In the genomic region with DNA sequence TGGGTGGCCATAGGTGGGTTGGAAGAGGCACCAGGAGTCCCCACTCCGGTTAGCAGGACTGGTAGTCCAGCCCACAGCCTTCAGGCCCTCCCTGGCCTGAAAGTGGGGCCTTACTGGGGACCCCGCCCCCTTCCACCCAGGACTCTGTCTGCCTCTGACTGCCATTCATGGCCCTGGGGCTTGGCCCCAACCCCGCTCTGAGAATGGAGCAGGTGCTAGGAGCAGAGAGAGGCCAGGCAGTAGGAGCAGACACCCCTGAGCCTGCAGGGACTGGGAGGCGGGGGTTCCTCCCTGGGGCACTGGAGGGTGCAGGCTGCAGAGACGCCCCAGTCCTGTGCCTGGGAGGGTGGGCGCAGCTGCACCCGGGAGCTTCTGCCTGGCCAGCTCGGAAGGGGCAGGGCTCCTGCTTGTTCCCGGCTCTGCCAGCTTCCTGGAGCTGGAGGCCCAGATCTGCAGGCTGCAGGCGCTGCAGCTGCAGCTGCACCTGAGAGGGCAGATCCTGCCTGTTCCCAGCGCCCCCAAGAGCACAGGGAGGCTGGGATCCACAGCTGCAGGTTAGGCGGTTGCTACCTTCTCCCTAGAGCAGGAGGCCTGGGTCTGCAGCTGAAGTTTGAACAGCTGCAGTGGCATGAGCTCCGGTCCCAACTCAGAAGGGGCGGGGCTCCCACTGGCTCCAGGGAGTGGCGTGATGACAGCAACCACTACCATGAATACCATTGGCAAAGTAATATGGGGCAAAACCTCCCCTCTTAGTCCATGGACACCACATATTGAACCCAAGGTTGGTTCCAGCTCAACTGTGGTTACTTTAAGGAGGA, we compare ENCODE assay signal across 28 cellular contexts.
DNase-seq lines count a peak whose midpoint lies in the region; ATAC-seq and TF ChIP-seq lines count a peak whose summit lies in the region.
"Had no signal": no experiment of that assay in that cellular context is flagged by ENCODE, and none has a peak within 500 bp of the region (broad histone marks: within the 10 kb centered on the region; RNA-seq: fewer than 3 reads in every experiment).

No MANE protein-coding gene starts in this region.

- no peak for TF ChIP-seq POLR2A in transverse colon (IDR thresholded peaks at IDR 0.05)

- no peak overlapping the region for H2BK12ac ChIP-seq in H9 (ENCODE audit: insufficient read length, low read depth, low read length)

- DNase-seq in H9: peak; percentile 39
- no peak for DNase-seq in Panc1 (ENCODE audit: low read depth, low spot score)
- DNase-seq in foreskin keratinocyte: no peak
- DNase-seq in transverse colon: peak; percentile 46
- no peak for DNase-seq in activated gamma-delta T cell treated with Interleukin-2 at 50 U/mL for 16 hours
- DNase-seq: activated CD4-positive, alpha-beta T cell treated with anti-CD3 and anti-CD28 coated beads, Interleukin-2, amount 10 ng/mL, durations not matched to agents 24 days and 14 days; activated naive CD4-positive, alpha-beta T cell treated with Interleukin-2 at 50 U/mL for 16 hours; activated T-cell treated with anti-CD3 and anti-CD28 coated beads, Interleukin-2, amount 50 U/mL, for 4 hours; Calu3; cerebellar nuclear complex; dorsolateral prefrontal cortex; GOT3; left ventricle myocardium inferior; natural killer cell; NCI-H1048; NCI-H187 treated with DMSO at 0.1 percent for 48 hours; retina; stimulated activated CD4-positive, alpha-beta T cell treated with anti-CD3 and anti-CD28 coated beads, Interleukin-1b, Interleukin-23, amount 100 ng/mL, for 48 hours; stimulated activated CD8-positive, alpha-beta memory T cell treated with anti-CD3 and anti-CD28 coated beads, Interleukin-4, amount 100 ng/mL, for 48 hours; WERI-Rb-1 had no signal

- no peak overlapping the region for H3K56ac ChIP-seq in H9 (ENCODE audit: insufficient read length, low read depth, low read length)

- no peaks in the 10 kb centered on the region for H3K27me3 ChIP-seq in H9 (ENCODE audit: insufficient read depth, low read length)
- H3K27me3 ChIP-seq in Panc1 (ENCODE audit: control insufficient read depth, insufficient read depth, low read length): no peaks in the 10 kb centered on the region
- H3K27me3 ChIP-seq in foreskin keratinocyte: no peaks in the 10 kb centered on the region
- no peaks in the 10 kb centered on the region for H3K27me3 ChIP-seq in transverse colon
- H3K27me3 ChIP-seq: BLaER1 treated with 17β-estradiol and CSF1 and Interleukin-3, amounts not matched to agents 10 nM and 100 nM; tibial nerve had no signal

- H3K36me3 ChIP-seq in Panc1 (ENCODE audit: control insufficient read depth, insufficient read depth, low read length) (no peaks in the 10 kb centered on the region), transverse colon (no peaks in the 10 kb centered on the region)
- H3K36me3 ChIP-seq: BLaER1 treated with 17β-estradiol and CSF1 and Interleukin-3, amounts not matched to agents 10 nM and 100 nM; left ventricle myocardium inferior; tibial nerve; WERI-Rb-1 had no signal

- no peak overlapping the region for H3K27ac Mint-ChIP-seq in H9
- H3K27ac Mint-ChIP-seq: activated CD4-positive, alpha-beta T cell treated with anti-CD3 and anti-CD28 coated beads, Interleukin-2, amount 10 ng/mL, durations not matched to agents 24 days and 14 days; brain; IgD-negative memory B cell; natural killer cell had no signal

- H4K91ac ChIP-seq in H9 (ENCODE audit: insufficient read length, low read depth, low read length): no peak overlapping the region

- H3K27ac ChIP-seq in H9 (ENCODE audit: insufficient read length, low read depth, low read length): no peak overlapping the region
- H3K27ac ChIP-seq in Panc1 (ENCODE audit: low read length): no peak overlapping the region
- no peak overlapping the region for H3K27ac ChIP-seq in foreskin keratinocyte
- H3K27ac ChIP-seq in transverse colon: no peak overlapping the region
- H3K27ac ChIP-seq: BLaER1 treated with 17β-estradiol and CSF1 and Interleukin-3, amounts not matched to agents 10 nM and 100 nM; dorsolateral prefrontal cortex; left ventricle myocardium inferior; tibial nerve; WERI-Rb-1 had no signal

- no CpG with 5 or more reads among the region's 15 CpGs for WGBS in H9 (ENCODE audit: extremely low coverage, insufficient read length, low lambda C conversion rate)
- WGBS in transverse colon (ENCODE audit: low coverage in 1 of 2), 2 donors: 69% methylated on average over 11 of the region's 15 CpGs; no CpG with 5 or more reads in 1 of the 2 donors

- no peaks in the 10 kb centered on the region for H4K20me1 ChIP-seq in H9 (ENCODE audit: control insufficient read depth, insufficient read depth, insufficient read length)
- H4K20me1 ChIP-seq: BLaER1 treated with 17β-estradiol and CSF1 and Interleukin-3, amounts not matched to agents 10 nM and 100 nM had no signal

- H3K4me1 Mint-ChIP-seq in H9: no peaks in the 10 kb centered on the region; a peak in 1 of 4 replicates
- H3K4me1 Mint-ChIP-seq: activated CD4-positive, alpha-beta T cell treated with anti-CD3 and anti-CD28 coated beads, Interleukin-2, amount 10 ng/mL, durations not matched to agents 24 days and 14 days; brain; IgD-negative memory B cell; natural killer cell had no signal

- H2BK5ac ChIP-seq in H9 (ENCODE audit: insufficient read length, low read length): no peak overlapping the region

- POLR2A ChIA-PET in Panc1 (lab: Charles Lee): no interaction called here

- TF ChIP-seq CTCF in H9 (conservative IDR thresholded peaks at IDR 0.05) (no peak), Panc1 (IDR thresholded peaks at IDR 0.05) (no peak), foreskin keratinocyte (conservative IDR thresholded peaks at IDR 0.05) (no peak), transverse colon (IDR thresholded peaks at IDR 0.05) (no peak)

- peaks cover 7 to 8% of the 10 kb centered on the region in 2 experiments; a peak in 4 of 5 replicates for H3K9me3 Mint-ChIP-seq in H9
- H3K9me3 Mint-ChIP-seq: activated CD4-positive, alpha-beta T cell treated with anti-CD3 and anti-CD28 coated beads, Interleukin-2, amount 10 ng/mL, durations not matched to agents 24 days and 14 days; activated T-cell treated with anti-CD3 and anti-CD28 coated beads, Interleukin-2, amount 50 U/mL, for 4 hours had no signal

- H3K23me2 ChIP-seq in H9 (ENCODE audit: insufficient read length, low read depth, low read length, poor library complexity, severe bottlenecking): no peaks in the 10 kb centered on the region

- no peak overlapping the region for H3K4me2 ChIP-seq in H9 (ENCODE audit: insufficient read depth, insufficient read length, low read length)
- H3K4me2 ChIP-seq: BLaER1 treated with 17β-estradiol and CSF1 and Interleukin-3, amounts not matched to agents 10 nM and 100 nM; smooth muscle cell had no signal

- no peaks in the 10 kb centered on the region for H3K79me1 ChIP-seq in H9 (ENCODE audit: insufficient read depth, low read depth, low read length, poor library complexity, severe bottlenecking)

- H3K9me3 ChIP-seq in H9 (ENCODE audit: control insufficient read depth, low read depth, low read length): no peaks in the 10 kb centered on the region
- H3K9me3 ChIP-seq in Panc1 (ENCODE audit: control insufficient read depth, insufficient read depth, low read depth, low read length): no peaks in the 10 kb centered on the region
- no peaks in the 10 kb centered on the region for H3K9me3 ChIP-seq in transverse colon

- in situ Hi-C loops in Panc1 (cut with HindIII; ENCODE audit: low pct_unique_long_range_greater_than_20kb, low sequenced_read_pairs): no loop called here
- in situ Hi-C loops in transverse colon (cut with MboI; ENCODE audit: low pct_ligation_motif_present in 1 of 4, low pct_unique_long_range_greater_than_20kb in 1 of 4, low sequenced_read_pairs in 3 of 4): no loop called here

- H3K23ac ChIP-seq in H9 (ENCODE audit: insufficient read length, low read depth, low read length): no peak overlapping the region

- no peaks in the 10 kb centered on the region for H3K4me1 ChIP-seq in H9 (ENCODE audit: insufficient read depth, low read length)
- H3K4me1 ChIP-seq in Panc1 (ENCODE audit: control insufficient read depth, insufficient read depth, low read length): no peaks in the 10 kb centered on the region
- H3K4me1 ChIP-seq in foreskin keratinocyte: no peaks in the 10 kb centered on the region
- no peaks in the 10 kb centered on the region for H3K4me1 ChIP-seq in transverse colon
- H3K4me1 ChIP-seq: BLaER1 treated with 17β-estradiol and CSF1 and Interleukin-3, amounts not matched to agents 10 nM and 100 nM; left ventricle myocardium inferior; tibial nerve had no signal

- no peak overlapping the region for H4K8ac ChIP-seq in H9 (replicated peaks; ENCODE audit: insufficient read length, low read depth, low read length)

- H4K5ac ChIP-seq in H9 (ENCODE audit: insufficient read length, low read depth, low read length): no peak overlapping the region

- no peak overlapping the region for H2AFZ ChIP-seq in H9 (ENCODE audit: low read length)

- no peaks in the 10 kb centered on the region; the same call in 1 of the 2 replicates for H3K27me3 Mint-ChIP-seq in H9 (ENCODE audit: low read depth)
- H3K27me3 Mint-ChIP-seq: activated CD4-positive, alpha-beta T cell treated with anti-CD3 and anti-CD28 coated beads, Interleukin-2, amount 10 ng/mL, durations not matched to agents 24 days and 14 days; brain; IgD-negative memory B cell had no signal

- TF ChIP-seq EP300 in transverse colon (IDR thresholded peaks at IDR 0.05; ENCODE audit: low read depth): no peak

- no peak overlapping the region for H2BK15ac ChIP-seq in H9 (ENCODE audit: low read depth, low read length)

- H3K36me3 Mint-ChIP-seq in H9 (ENCODE audit: insufficient read depth in 1 of 3, low read depth in 3 of 3): peaks cover 0 to 6% (median 0%) of the 10 kb centered on the region in 3 experiments; a peak in 1 of 7 replicates
- H3K36me3 Mint-ChIP-seq: brain, IgD-negative memory B cell, natural killer cell had no signal

- H3K4me3 ChIP-seq in Panc1 (ENCODE audit: low read depth in 2 of 2, low read length in 2 of 2): no peak overlapping the region
- peak overlapping the region in 1 of 4 donors; percentile 23 for H3K4me3 ChIP-seq in transverse colon
- H3K4me3 ChIP-seq: BLaER1 treated with 17β-estradiol and CSF1 and Interleukin-3, amounts not matched to agents 10 nM and 100 nM; dorsolateral prefrontal cortex; GM12878; left ventricle myocardium inferior; smooth muscle cell; tibial nerve had no signal

- no peak overlapping the region for H2AK5ac ChIP-seq in H9 (ENCODE audit: insufficient read length, low read length)

- no peak overlapping the region for H3K18ac ChIP-seq in H9 (ENCODE audit: insufficient read length, low read depth, low read length)

- H2BK120ac ChIP-seq in H9 (ENCODE audit: low read depth, low read length, poor library complexity, severe bottlenecking): no peak overlapping the region

- ATAC-seq in Panc1: peak; percentile 21; the same call in 1 of the 2 replicates
- ATAC-seq in foreskin keratinocyte: peak; percentile 24
- no peak for ATAC-seq in GM21447 (IDR thresholded peaks at IDR 0.05; ENCODE audit: unreplicated experiment)
- ATAC-seq in GM21717 (IDR thresholded peaks at IDR 0.05; ENCODE audit: unreplicated experiment): no peak
- ATAC-seq: activated T-cell treated with anti-CD3 and anti-CD28 coated beads, Interleukin-2, amount 50 U/mL, for 4 hours; GM12878; natural killer cell had no signal

- H3K9ac ChIP-seq in H9 (ENCODE audit: extremely low read depth, insufficient read length, low read length): no peak overlapping the region
- H3K9ac ChIP-seq: BLaER1 treated with 17β-estradiol and CSF1 and Interleukin-3, amounts not matched to agents 10 nM and 100 nM had no signal

- H3K14ac ChIP-seq in H9 (ENCODE audit: insufficient read depth, low read length): no peak overlapping the region

- H3K79me2 ChIP-seq in H9 (ENCODE audit: insufficient read depth, low read length): no peaks in the 10 kb centered on the region

- no peak overlapping the region for H3K4ac ChIP-seq in H9 (ENCODE audit: low read depth, low read length)

- no peak overlapping the region for H3T11ph ChIP-seq in H9 (ENCODE audit: low read length)

- CTCF ChIA-PET in Panc1 (lab: Charles Lee): no interaction called here

- BruUV-seq in Panc1 (replicated peaks; lab: Mats Ljungman, UMichigan): no TSS peak

- no peak overlapping the region for H3K4me3 Mint-ChIP-seq in H9
- H3K4me3 Mint-ChIP-seq: activated CD4-positive, alpha-beta T cell treated with anti-CD3 and anti-CD28 coated beads, Interleukin-2, amount 10 ng/mL, durations not matched to agents 24 days and 14 days; activated T-cell treated with anti-CD3 and anti-CD28 coated beads, Interleukin-2, amount 50 U/mL, for 4 hours; brain; IgD-negative memory B cell; natural killer cell had no signal

- intact Hi-C loops in Panc1 (cut with micrococcal nuclease; ENCODE audit: unreplicated experiment) (no loop called here), transverse colon (cut with DNase I; ENCODE audit: low total_unique reads) (no loop called here)

- H2BK20ac ChIP-seq in H9 (ENCODE audit: low read depth, low read length, poor library complexity, severe bottlenecking): no peak overlapping the region

Comparison
In these comparisons a context has a peak if more than half of its experiments do, and no peak if none do; other contexts are left out.
1. DNase-seq: peak in H9 (single experiment) and transverse colon (single experiment); none in Panc1 (single experiment), foreskin keratinocyte (0 of 2) and activated gamma-delta T cell treated with Interleukin-2 at 50 U/mL for 16 hours (single experiment).
2. ATAC-seq: peak in Panc1 (single experiment) and foreskin keratinocyte (single experiment); none in GM21447 (single experiment) and GM21717 (single experiment).